25 cellular contexts compared by ENCODE assay signal in genomic region chr12:109637996-109638395, GRCh38.
"Had no signal": no experiment of that assay in that cellular context is flagged by ENCODE, and none has a peak within 500 bp of the region (broad histone marks: within the 10 kb centered on the region; RNA-seq: fewer than 3 reads in every experiment).

No MANE protein-coding gene starts in this region.

- H3K27me3 ChIP-seq: hepatocyte, pancreas, sigmoid colon, spleen, uterus had no signal

- H3K79me2 ChIP-seq: hepatocyte had no signal

- H3K4me1 ChIP-seq: left ventricle myocardium inferior, pancreas, prostate gland, sigmoid colon, spleen, tibial nerve, uterus had no signal

- DNase-seq: islet precursor cell; left ventricle myocardium inferior; mesendoderm; mucosa of descending colon; naive thymus-derived CD4-positive, alpha-beta T cell; nucleus accumbens; pancreas; retina; right cardiac atrium; sigmoid colon; small intestine; spleen; stimulated activated CD4-positive, alpha-beta T cell treated with anti-CD3 and anti-CD28 coated beads, Interleukin-1b, Interleukin-23, amount 100 ng/mL, for 48 hours; stimulated activated CD4-positive, alpha-beta T cell treated with anti-CD3 and anti-CD28 coated beads, Interleukin-2, amount 100 ng/mL, for 48 hours; stimulated activated CD4-positive, alpha-beta T cell treated with anti-CD3 and anti-CD28 coated beads, Interleukin-4, amount 100 ng/mL, for 4 hours; stimulated activated CD8-positive, alpha-beta memory T cell treated with anti-CD3 and anti-CD28 coated beads, Interleukin-4, amount 100 ng/mL, for 48 hours; stimulated activated naive CD4-positive, alpha-beta T cell treated with Interleukin-2 at 50 U/mL for 16 hours; stimulated activated naive CD8-positive, alpha-beta T cell treated with anti-CD3 and anti-CD28 coated beads, Interleukin-15, amount 100 ng/mL, for 72 hours; substantia nigra; uterus had no signal

- FAIRE-seq: pancreas, small intestine had no signal

- H2AFZ ChIP-seq: hepatocyte had no signal

- ATAC-seq: mucosa of descending colon; naive thymus-derived CD4-positive, alpha-beta T cell; pancreas; right cardiac atrium; stimulated activated memory B cell treated with anti-CD40 and anti-IgM and Interleukin-4, amounts not matched to agents 10 μg/mL and 1 μg/mL and 100 μg/mL, for 72 hours; stimulated activated naive CD8-positive, alpha-beta T cell treated with anti-CD3 and anti-CD28 coated beads, Interleukin-15, amount 100 ng/mL, for 72 hours had no signal

- H3K4me3 ChIP-seq: hepatocyte, left ventricle myocardium inferior, lung, mucosa of descending colon, pancreas, prostate gland, sigmoid colon, spleen, tibial nerve, uterus had no signal

- H3K27ac ChIP-seq: hepatocyte, left ventricle myocardium inferior, pancreas, prostate gland, sigmoid colon, spleen, tibial nerve, uterus had no signal

- H3K36me3 ChIP-seq: left ventricle myocardium inferior, pancreas, prostate gland, sigmoid colon, spleen, tibial nerve, uterus had no signal

- H3K4me2 ChIP-seq: hepatocyte had no signal

- H3K9me3 ChIP-seq: left ventricle myocardium inferior, mucosa of descending colon, pancreas, prostate gland, sigmoid colon, spleen, tibial nerve, uterus had no signal
